ENCODE assay signal across 10 cellular contexts in the genomic region with DNA sequence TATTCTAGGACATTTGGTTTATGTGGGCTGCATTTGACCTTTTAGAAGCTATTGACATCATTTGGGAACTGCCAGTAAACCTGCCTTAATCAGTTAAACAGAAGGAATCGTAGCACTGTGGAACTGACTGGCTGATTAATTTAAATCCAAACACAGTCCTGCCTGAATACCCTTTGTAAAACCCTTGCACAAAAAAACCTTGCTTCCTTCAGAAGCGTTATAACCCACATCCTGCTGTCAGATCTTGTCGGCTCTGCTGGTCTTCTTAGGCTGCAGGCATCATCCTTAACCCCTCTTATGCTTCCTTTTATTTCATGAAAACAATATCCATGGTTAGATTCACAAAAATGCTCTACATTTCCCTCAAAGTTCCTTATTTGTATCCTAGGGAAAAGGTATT. TPM values are rescaled to one million over a fixed set of nuclear protein-coding genes. Genes with fewer than 3 reads are reported as not detected.
DNase-seq lines count a peak whose midpoint lies in the region; ATAC-seq and TF ChIP-seq lines count a peak whose summit lies in the region.
"Had no signal": no experiment of that assay in that cellular context is flagged by ENCODE, and none has a peak within 500 bp of the region (broad histone marks: within the 10 kb centered on the region; RNA-seq: fewer than 3 reads in every experiment).

No MANE protein-coding gene starts in this region.

- no peak overlapping the region for H3K27ac Mint-ChIP-seq in T-cell

- H3K4me3 ChIP-seq in right lobe of liver (no peak overlapping the region), PC-3 (ENCODE audit: low read length) (no peak overlapping the region)
- H3K4me3 ChIP-seq: MG63, thoracic aorta had no signal

- POLR2A ChIA-PET in T-cell (lab: Charles Lee): no interaction called here
- POLR2A ChIA-PET in PC-3 (lab: Charles Lee; ENCODE audit: unreplicated experiment): no interaction called here

- H3K27ac ChIP-seq in right lobe of liver: no peak overlapping the region
- H3K27ac ChIP-seq in PC-3 (ENCODE audit: low read length): no peak overlapping the region
- H3K27ac ChIP-seq: thoracic aorta had no signal

- H3F3A ChIP-seq in PC-3 (ENCODE audit: low read length, unreplicated experiment): no peaks in the 10 kb centered on the region

- no TSS peak for BruUV-seq in PC-3 (replicated peaks; lab: Mats Ljungman, UMichigan)

- H4K20me1 ChIP-seq in PC-3 (ENCODE audit: low read length): no peaks in the 10 kb centered on the region

- no peak overlapping the region for H3K9ac ChIP-seq in PC-3 (ENCODE audit: low read length)

- ATAC-seq in GM18511 (IDR thresholded peaks at IDR 0.05; ENCODE audit: unreplicated experiment) (peak; percentile 48), GM21619 (IDR thresholded peaks at IDR 0.05; ENCODE audit: unreplicated experiment) (peak; percentile 65), T-cell (replicated peaks in 1 of 4) (peak; percentile 92 to 100 (median 99)), right lobe of liver (no peak), PC-3 (no peak)

- H3K36me3 ChIP-seq in right lobe of liver: no peaks in the 10 kb centered on the region
- no peaks in the 10 kb centered on the region for H3K36me3 ChIP-seq in PC-3 (ENCODE audit: low read depth, low read length)
- H3K36me3 ChIP-seq: MG63, thoracic aorta had no signal

- H3K9me3 Mint-ChIP-seq in T-cell: no peaks in the 10 kb centered on the region

- 17% methylated on average over 3 of the region's 3 CpGs for WGBS in right lobe of liver (ENCODE audit: insufficient coverage, low coverage, low lambda C conversion rate, missing lambda C conversion rate)

- no peaks in the 10 kb centered on the region for H3K27me3 ChIP-seq in right lobe of liver
- no peaks in the 10 kb centered on the region for H3K27me3 ChIP-seq in PC-3 (ENCODE audit: low read length)
- H3K27me3 ChIP-seq: MG63 had no signal

- DNase-seq in T-cell (peak in 29 of 34 experiments; percentile 5 to 59 (median 27)), left kidney (ENCODE audit: low read depth, low spot score) (peak; percentile 44), hippocampal formation (lab: John Stamatoyannopoulos, UW) (no peak), right lobe of liver (no peak), NCI-H2171 treated with DMSO at 0.1 percent for 48 hours (lab: John Stamatoyannopoulos, UW) (no peak), PC-3 (no peak)
- DNase-seq: MG63 had no signal

- no peak overlapping the region for H2AFZ ChIP-seq in PC-3 (ENCODE audit: low read length)

- peaks cover 0 to 18% (median 1%) of the 10 kb centered on the region in 4 donors for H3K4me1 ChIP-seq in right lobe of liver
- no peaks in the 10 kb centered on the region for H3K4me1 ChIP-seq in PC-3 (ENCODE audit: insufficient read depth, low read length)

- H3K4me1 Mint-ChIP-seq in T-cell: peaks cover 43 to 48% (median 45%) of the 10 kb centered on the region in 3 donors

- H3K36me3 Mint-ChIP-seq in T-cell: peaks cover 4% of the 10 kb centered on the region

- H3K4me2 ChIP-seq in PC-3 (ENCODE audit: low read length): no peak overlapping the region

- no peaks in the 10 kb centered on the region for H3K27me3 Mint-ChIP-seq in T-cell

- no peaks in the 10 kb centered on the region for H3K9me2 ChIP-seq in PC-3 (replicated peaks; ENCODE audit: low read length)

- H3K79me2 ChIP-seq in PC-3 (ENCODE audit: low read length): no peaks in the 10 kb centered on the region

- CTCF ChIA-PET in T-cell (lab: Charles Lee): interaction anchor here in 1 of 2 donors (0.6 kb wide), 1 partner anchor 424 kb away, joined by 3 read pairs; no protein-coding TSS in a partner anchor
- CTCF ChIA-PET in PC-3 (lab: Charles Lee): no interaction called here

- TF ChIP-seq POLR2A in right lobe of liver (IDR thresholded peaks at IDR 0.05): no peak

- intact Hi-C loops in right lobe of liver (cut with DNase I): no loop called here
- intact Hi-C loops in PC-3 (cut with micrococcal nuclease): no loop called here

- no peaks in the 10 kb centered on the region for H3K9me3 ChIP-seq in right lobe of liver
- no peaks in the 10 kb centered on the region for H3K9me3 ChIP-seq in PC-3 (ENCODE audit: low read length)
- H3K9me3 ChIP-seq: MG63, thoracic aorta had no signal

- TF ChIP-seq CTCF in right lobe of liver (IDR thresholded peaks at IDR 0.05) (no peak), PC-3 (conservative IDR thresholded peaks at IDR 0.05; ENCODE audit: low read depth, low read length) (no peak)

- peak overlapping the region in 1 of 3 donors; percentile 35 for H3K4me3 Mint-ChIP-seq in T-cell

RNA-seq across cellular contexts. Expression of a gene that starts 46.3 kb away (rescaled TPM):
- total RNA-seq in T-cell: 10 to 100 TPM; 17.5 to 29.2 (median 23.3) TPM
- 10 to 100 TPM; 10.9 to 22.7 (median 16.8) TPM for total RNA-seq in right lobe of liver
- 90.0 and 153 TPM in 2 replicates for total RNA-seq in PC-3 (2014; rRNA removed)

Comparison
In these comparisons a context has a peak if more than half of its experiments do, and no peak if none do; other contexts are left out.
1. ATAC-seq: peak in GM18511 (single experiment), GM21619 (single experiment) and T-cell (4 of 4); none in right lobe of liver (0 of 4) and PC-3 (single experiment).
2. DNase-seq: peak in T-cell (29 of 34) and left kidney (single experiment); none in hippocampal formation (0 of 2), right lobe of liver (0 of 3), NCI-H2171 treated with DMSO at 0.1 percent for 48 hours (single experiment) and PC-3 (single experiment).